In the genomic region with DNA sequence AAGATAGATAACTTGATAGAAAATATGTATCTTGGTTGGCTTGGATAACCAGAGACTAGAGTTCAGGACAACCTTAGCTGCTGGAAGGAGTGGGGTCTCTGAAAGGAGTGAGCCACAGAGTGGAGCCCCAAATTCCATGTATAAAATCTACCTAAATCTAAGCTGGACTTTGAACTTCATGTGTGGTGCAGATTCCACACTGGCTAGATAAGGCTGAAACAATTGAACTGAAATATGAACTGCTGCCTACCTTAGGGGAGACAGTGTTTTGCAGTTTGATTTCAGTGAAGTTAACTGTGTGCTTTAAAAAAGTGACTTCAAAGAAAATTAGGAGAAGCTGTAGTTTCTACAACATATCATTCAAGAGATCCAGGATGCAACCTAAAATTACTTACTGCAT, we compare ENCODE assay signal across 24 cellular contexts.
DNase-seq lines count a peak whose midpoint lies in the region; ATAC-seq and TF ChIP-seq lines count a peak whose summit lies in the region.
"Had no signal": no experiment of that assay in that cellular context is flagged by ENCODE, and none has a peak within 500 bp of the region (broad histone marks: within the 10 kb centered on the region; RNA-seq: fewer than 3 reads in every experiment).

No MANE protein-coding gene starts in this region.

- H3K4me1 ChIP-seq in liver (ENCODE audit: control insufficient read depth in 4 of 4, insufficient read depth in 4 of 4, low read length in 3 of 4) (peaks cover 0 to 4% (median 0%) of the 10 kb centered on the region in 4 donors), neural progenitor cell (no peaks in the 10 kb centered on the region)
- H3K4me1 ChIP-seq: BE2C, BLaER1 had no signal

- H3K4me3 ChIP-seq in liver (ENCODE audit: low read depth in 1 of 3, low read length in 3 of 3) (no peak overlapping the region), neural progenitor cell (no peak overlapping the region)
- H3K4me3 ChIP-seq: BLaER1, GM12878 had no signal

- H3K4me1 Mint-ChIP-seq in neural progenitor cell (no peaks in the 10 kb centered on the region), chondrocyte (ENCODE audit: low read depth) (no peaks in the 10 kb centered on the region)
- H3K4me1 Mint-ChIP-seq: CD4-positive, alpha-beta memory T cell; CD4-positive, CD25-positive, alpha-beta regulatory T cell; CD8-positive, alpha-beta memory T cell had no signal

- no peaks in the 10 kb centered on the region for H3K36me3 ChIP-seq in liver (ENCODE audit: control insufficient read depth in 4 of 4, insufficient read depth in 3 of 4, low read depth in 1 of 4, low read length in 3 of 4)
- H3K36me3 ChIP-seq in neural progenitor cell = no peaks in the 10 kb centered on the region
- H3K36me3 ChIP-seq: BE2C, BLaER1 had no signal

- H3K9ac ChIP-seq in liver (ENCODE audit: low read depth in 1 of 2, low read length in 2 of 2) = no peak overlapping the region
- H3K9ac ChIP-seq in neural progenitor cell = no peak overlapping the region
- H3K9ac ChIP-seq: BLaER1 had no signal

- H3K27me3 Mint-ChIP-seq in neural progenitor cell (ENCODE audit: insufficient read depth, low read depth) (peaks cover 5% of the 10 kb centered on the region), chondrocyte (ENCODE audit: low read depth) (no peaks in the 10 kb centered on the region)

- no peak for TF ChIP-seq RAD21 in liver (IDR thresholded peaks at IDR 0.05)

- H3K27me3 ChIP-seq in liver (ENCODE audit: control insufficient read depth in 4 of 4, insufficient read depth in 4 of 4, low read length in 3 of 4) = no peaks in the 10 kb centered on the region
- H3K27me3 ChIP-seq in neural progenitor cell = no peaks in the 10 kb centered on the region
- H3K27me3 ChIP-seq: BE2C, BLaER1 had no signal

- no peak overlapping the region for H3K4me2 ChIP-seq in neural progenitor cell
- H3K4me2 ChIP-seq: BLaER1 had no signal

- peaks cover 21% of the 10 kb centered on the region for H3K9me3 Mint-ChIP-seq in neural progenitor cell
- H3K9me3 Mint-ChIP-seq in chondrocyte (ENCODE audit: low read depth) = peaks cover 24% of the 10 kb centered on the region

- H3K9me3 ChIP-seq in liver (ENCODE audit: control insufficient read depth in 4 of 4, low read length in 3 of 4) (no peaks in the 10 kb centered on the region), neural progenitor cell (ENCODE audit: low read depth) (peaks cover 8% of the 10 kb centered on the region)
- H3K9me3 ChIP-seq: BE2C had no signal

- H4K20me1 ChIP-seq in neural progenitor cell (ENCODE audit: low read depth) = no peaks in the 10 kb centered on the region
- H4K20me1 ChIP-seq: BLaER1 had no signal

- peak overlapping the region; percentile 26 for H2AFZ ChIP-seq in neural progenitor cell (replicated peaks)

- peak; percentile 52 for ATAC-seq in left lobe of liver
- no peak for ATAC-seq in stimulated activated naive CD8-positive, alpha-beta T cell treated with anti-CD3 and anti-CD28 coated beads, Interleukin-15, Interleukin-2, amounts not matched to agents 100 U/mL and 50 U/mL, for 24 hours
- ATAC-seq in HG02610 (IDR thresholded peaks at IDR 0.05; ENCODE audit: unreplicated experiment) = no peak
- ATAC-seq: GM12878 had no signal

- DNase-seq in left lobe of liver (ENCODE audit: low spot score) (no peak), neural progenitor cell (ENCODE audit: low spot score) (no peak), chondrocyte (ENCODE audit: low spot score) (no peak)
- no peak for DNase-seq in stimulated activated naive CD8-positive, alpha-beta T cell treated with anti-CD3 and anti-CD28 coated beads, Interleukin-15, Interleukin-2, amounts not matched to agents 100 U/mL and 50 U/mL, for 24 hours
- DNase-seq: 8988T; ACHN; BE2C; C1 segment of cervical spinal cord; CD4-positive, alpha-beta memory T cell; CD4-positive, CD25-positive, alpha-beta regulatory T cell; CD8-positive, alpha-beta memory T cell; COR-L47; DMS 273 treated with DMSO at 0.1 percent for 48 hours; DMS153; DMS53; DMS79; DND-41; EL; GDM1 had no signal

- H3K4me3 Mint-ChIP-seq in neural progenitor cell (no peak overlapping the region), chondrocyte (ENCODE audit: unreplicated experiment) (no peak overlapping the region)
- H3K4me3 Mint-ChIP-seq: CD14-positive monocyte; CD4-positive, alpha-beta memory T cell; CD4-positive, CD25-positive, alpha-beta regulatory T cell; CD8-positive, alpha-beta memory T cell had no signal

- H3K27ac Mint-ChIP-seq in neural progenitor cell (no peak overlapping the region), chondrocyte (ENCODE audit: unreplicated experiment) (no peak overlapping the region)
- H3K27ac Mint-ChIP-seq: CD14-positive monocyte; CD4-positive, alpha-beta memory T cell; CD4-positive, CD25-positive, alpha-beta regulatory T cell; CD8-positive, alpha-beta memory T cell had no signal

- H3F3A ChIP-seq in neural progenitor cell (ENCODE audit: low read depth) = no peaks in the 10 kb centered on the region

- TF ChIP-seq CTCF in liver (IDR thresholded peaks at IDR 0.05; ENCODE audit: low read depth, low read length, missing input control) (no peak), neural progenitor cell (IDR thresholded peaks at IDR 0.05) (no peak), chondrocyte (IDR thresholded peaks at IDR 0.05) (no peak)

- H3K36me3 Mint-ChIP-seq in neural progenitor cell = no peaks in the 10 kb centered on the region
- H3K36me3 Mint-ChIP-seq in chondrocyte (ENCODE audit: low read depth) = no peaks in the 10 kb centered on the region
- H3K36me3 Mint-ChIP-seq: CD4-positive, CD25-positive, alpha-beta regulatory T cell; CD8-positive, alpha-beta memory T cell had no signal

- H3K79me2 ChIP-seq in neural progenitor cell (ENCODE audit: low read depth) = no peaks in the 10 kb centered on the region

- H3K27ac ChIP-seq in liver (ENCODE audit: low read depth in 1 of 2, low read length in 2 of 2) (no peak overlapping the region), neural progenitor cell (no peak overlapping the region)
- H3K27ac ChIP-seq: BLaER1 had no signal

TF ChIP-seq in liver, 16 proteins besides CTCF, POLR2A, EP300 and RAD21:
- no peak for TF ChIP-seq GABPA (IDR thresholded peaks at IDR 0.05 in 1 of 2, conservative IDR thresholded peaks at IDR 0.05 in 1 of 2)
- TF ChIP-seq HNF4A (conservative IDR thresholded peaks at IDR 0.05) = peak; percentile 52
- no peak for TF ChIP-seq TAF1 (conservative IDR thresholded peaks at IDR 0.05)
TF ChIP-seq in liver: peak in this region for 1.
